Comparison of ENCODE assay signal across 17 cellular contexts in genomic region chr6:106626485-106626884, GRCh38. TPM values are rescaled to one million over a fixed set of nuclear protein-coding genes. Genes with fewer than 3 reads are reported as not detected.
DNase-seq lines count a peak whose midpoint lies in the region; ATAC-seq, FAIRE-seq and TF ChIP-seq lines count a peak whose summit lies in the region.
"Had no signal": no experiment of that assay in that cellular context is flagged by ENCODE, and none has a peak within 500 bp of the region (broad histone marks: within the 10 kb centered on the region; RNA-seq: fewer than 3 reads in every experiment).

No MANE protein-coding gene starts in this region.

- H3K4me1 ChIP-seq in small intestine (ENCODE audit: control insufficient read depth in 2 of 2, insufficient read depth in 1 of 2, low read depth in 1 of 2, low read length in 1 of 2): no peaks in the 10 kb centered on the region

- H3K9me3 Mint-ChIP-seq in neural crest cell: peaks cover 7% of the 10 kb centered on the region
- H3K9me3 Mint-ChIP-seq: CD4-positive, alpha-beta T cell had no signal

- H3K27ac Mint-ChIP-seq in neural crest cell (ENCODE audit: unreplicated experiment): no peak overlapping the region
- H3K27ac Mint-ChIP-seq: CD4-positive, alpha-beta T cell had no signal

- ATAC-seq in GM21825 (IDR thresholded peaks at IDR 0.05; ENCODE audit: unreplicated experiment) (peak; percentile 28), GM21528 (IDR thresholded peaks at IDR 0.05; ENCODE audit: low FRiP score, unreplicated experiment) (no peak)
- ATAC-seq: foreskin keratinocyte, right cardiac atrium had no signal

- TF ChIP-seq CTCF in neural crest cell (conservative IDR thresholded peaks at IDR 0.05): no peak

- 44 to 76% (median 54%) methylated on average over 2 of the region's 2 CpGs for WGBS in small intestine, 3 donors

- no peak overlapping the region for H3K4me3 ChIP-seq in small intestine (ENCODE audit: low read depth in 1 of 2, low read length in 2 of 2)
- H3K4me3 ChIP-seq: Peyer's patch had no signal

- H3K4me1 Mint-ChIP-seq in neural crest cell: peaks cover 21% of the 10 kb centered on the region

- peaks cover 0 to 2% of the 10 kb centered on the region in 2 donors for H3K36me3 ChIP-seq in small intestine (ENCODE audit: control insufficient read depth in 2 of 2, insufficient read depth in 2 of 2, low read length in 2 of 2)
- H3K36me3 ChIP-seq: WERI-Rb-1 had no signal

- H3K36me3 Mint-ChIP-seq in neural crest cell (ENCODE audit: low read depth): peaks cover 11% of the 10 kb centered on the region

- peak; percentile 1 for DNase-seq in NCI-H82 (lab: John Stamatoyannopoulos, UW)
- no peak for DNase-seq in NCI-H82 treated with DMSO at 0.1 percent for 48 hours (lab: John Stamatoyannopoulos, UW; ENCODE audit: unreplicated experiment)
- DNase-seq in NAMALWA (ENCODE audit: low spot score): peak; percentile 34
- DNase-seq in neural crest cell (ENCODE audit: low read depth, low spot score): no peak
- no peak for DNase-seq in NCI-H187 treated with DMSO at 0.1 percent for 48 hours (lab: John Stamatoyannopoulos, UW)
- DNase-seq in small intestine: no peak
- DNase-seq: amniotic stem cell; CD4-positive, alpha-beta T cell; foreskin keratinocyte; MV-4-11; Peyer's patch; right cardiac atrium had no signal

- H3K27ac ChIP-seq in small intestine (ENCODE audit: low read depth in 1 of 2, low read length in 1 of 2): no peak overlapping the region
- H3K27ac ChIP-seq: foreskin keratinocyte, WERI-Rb-1 had no signal

- H3K27me3 Mint-ChIP-seq in neural crest cell (ENCODE audit: low read depth): no peaks in the 10 kb centered on the region
- H3K27me3 Mint-ChIP-seq: CD4-positive, alpha-beta T cell had no signal

- no peaks in the 10 kb centered on the region for H3K27me3 ChIP-seq in small intestine (ENCODE audit: control insufficient read depth in 2 of 2, insufficient read depth in 2 of 2, low read length in 2 of 2)
- H3K27me3 ChIP-seq: foreskin keratinocyte, Peyer's patch had no signal

- FAIRE-seq in small intestine (lab: Jason Lieb, UNC): no peak
- FAIRE-seq: endometrium, G401.6 had no signal

- H3K9me3 ChIP-seq in small intestine (ENCODE audit: control insufficient read depth, low read depth): no peaks in the 10 kb centered on the region
- H3K9me3 ChIP-seq: Peyer's patch had no signal

- peak overlapping the region; percentile 63 for H3K4me3 Mint-ChIP-seq in neural crest cell

RNA-seq across cellular contexts. Expression of gene RTN4IP1, which starts 2.8 kb away (rescaled TPM):
- 9.1 and 9.8 TPM in 2 replicates for total RNA-seq in neural crest cell
- polyA plus RNA-seq in small intestine: 10 to 100 TPM in 1 of 3 donors, 1 to 10 TPM in 2; 4.1 to 15.8 (median 8.1) TPM

RNA-seq across cellular contexts. Expression of gene QRSL1, which starts 2.9 kb away (rescaled TPM):
- 18.4 and 19.9 TPM in 2 replicates for total RNA-seq in neural crest cell
- 10 to 100 TPM in 1 of 3 donors, 1 to 10 TPM in 2; 5.6 to 13.6 (median 5.7) TPM for polyA plus RNA-seq in small intestine

Comparison
In these comparisons a context has a peak if more than half of its experiments do, and no peak if none do; other contexts are left out.
1. DNase-seq: peak in NCI-H82 (single experiment) and NAMALWA (single experiment); none in NCI-H82 treated with DMSO at 0.1 percent for 48 hours (single experiment), neural crest cell (single experiment), NCI-H187 treated with DMSO at 0.1 percent for 48 hours (single experiment) and small intestine (single experiment).